Comparison of ENCODE assay signal across 25 cellular contexts in the genomic region with DNA sequence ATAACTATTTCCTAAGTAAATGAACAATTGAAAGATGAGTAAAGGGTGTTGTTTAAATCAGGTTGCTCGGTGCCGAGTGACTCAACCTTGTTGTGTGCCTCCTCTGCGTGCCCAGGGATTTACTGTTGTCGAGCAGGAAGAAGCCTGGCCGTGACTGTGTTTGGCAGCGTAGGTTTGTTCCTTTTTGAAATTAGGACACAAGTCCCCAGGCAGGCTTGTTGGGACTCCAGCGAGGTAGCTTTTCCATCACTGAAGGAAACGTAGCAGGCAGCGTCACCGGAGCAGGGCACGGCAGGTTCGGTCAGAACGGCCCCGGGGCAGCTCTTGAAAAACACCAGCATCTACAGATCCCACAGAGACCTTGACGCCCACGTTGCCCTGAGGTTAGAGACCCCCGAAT. TPM values are rescaled to one million over a fixed set of nuclear protein-coding genes. Genes with fewer than 3 reads are reported as not detected.
DNase-seq lines count a peak whose midpoint lies in the region; ATAC-seq, FAIRE-seq and TF ChIP-seq lines count a peak whose summit lies in the region.
"Had no signal": no experiment of that assay in that cellular context is flagged by ENCODE, and none has a peak within 500 bp of the region (broad histone marks: within the 10 kb centered on the region; RNA-seq: fewer than 3 reads in every experiment).

No MANE protein-coding gene starts in this region.

- no peak for TF ChIP-seq EP300 in A549 (IDR thresholded peaks at IDR 0.05)

- ATAC-seq in A549: peak; percentile 37 to 40; a peak in 1 of 6 replicates
- no peak for ATAC-seq in stimulated activated naive B cell treated with anti-CD40 and anti-IgM and Interleukin-4, amounts not matched to agents 10 μg/mL and 1 μg/mL and 100 μg/mL, for 72 hours (replicated peaks)
- ATAC-seq: left colon had no signal

- H3K27ac ChIP-seq in A549 (no peak overlapping the region), esophagus squamous epithelium (peak overlapping the region; percentile 74 to 87 (median 78))
- H3K27ac ChIP-seq: HL-60, neural progenitor cell, thyroid gland had no signal

- H3K27ac Mint-ChIP-seq in stimulated activated naive B cell treated with anti-CD40 and anti-IgM and Interleukin-4, amounts not matched to agents 10 μg/mL and 1 μg/mL and 100 μg/mL, for 72 hours: no peak overlapping the region
- H3K27ac Mint-ChIP-seq in activated T-helper 1 cell treated with anti-CD3 and anti-CD28 coated beads, Interleukin-12 subunit alpha, Interleukin-12 subunit beta, Interleukin-2, Interleukin-4 antibody, amounts not matched to agents 30 ng/mL and 10 ng/mL and 1 ng/mL, durations not matched to agents 14 hours and 24 hours and 36 hours: no peak overlapping the region
- H3K27ac Mint-ChIP-seq: CD14-positive monocyte, mesothelial cell of epicardium, neural progenitor cell had no signal

- peaks cover 11 to 44% of the 10 kb centered on the region in 2 donors for H3K27me3 Mint-ChIP-seq in stimulated activated naive B cell treated with anti-CD40 and anti-IgM and Interleukin-4, amounts not matched to agents 10 μg/mL and 1 μg/mL and 100 μg/mL, for 72 hours
- no peaks in the 10 kb centered on the region for H3K27me3 Mint-ChIP-seq in activated T-helper 1 cell treated with anti-CD3 and anti-CD28 coated beads, Interleukin-12 subunit alpha, Interleukin-12 subunit beta, Interleukin-2, Interleukin-4 antibody, amounts not matched to agents 30 ng/mL and 10 ng/mL and 1 ng/mL, durations not matched to agents 14 hours and 24 hours and 36 hours (ENCODE audit: insufficient read depth)

- no peak for FAIRE-seq in A549 (lab: Jason Lieb, UNC)
- FAIRE-seq: frontal cortex, GM19239 had no signal

- no peak for TF ChIP-seq CTCF in A549 (IDR thresholded peaks at IDR 0.05)
- no peak for TF ChIP-seq CTCF in esophagus squamous epithelium (IDR thresholded peaks at IDR 0.05)

- H3K36me3 ChIP-seq in esophagus squamous epithelium: no peaks in the 10 kb centered on the region
- H3K36me3 ChIP-seq: HAP-1, thyroid gland had no signal

- no peaks in the 10 kb centered on the region for H3K27me3 ChIP-seq in esophagus squamous epithelium
- H3K27me3 ChIP-seq: neural progenitor cell, thyroid gland had no signal

- no peaks in the 10 kb centered on the region for H3K4me1 Mint-ChIP-seq in stimulated activated naive B cell treated with anti-CD40 and anti-IgM and Interleukin-4, amounts not matched to agents 10 μg/mL and 1 μg/mL and 100 μg/mL, for 72 hours
- H3K4me1 Mint-ChIP-seq in activated T-helper 1 cell treated with anti-CD3 and anti-CD28 coated beads, Interleukin-12 subunit alpha, Interleukin-12 subunit beta, Interleukin-2, Interleukin-4 antibody, amounts not matched to agents 30 ng/mL and 10 ng/mL and 1 ng/mL, durations not matched to agents 14 hours and 24 hours and 36 hours (ENCODE audit: low read depth): no peaks in the 10 kb centered on the region
- H3K4me1 Mint-ChIP-seq: CD14-positive monocyte, mesothelial cell of epicardium had no signal

- intact Hi-C loops in esophagus squamous epithelium (cut with DNase I): no loop called here
- intact Hi-C loops in activated T-helper 1 cell treated with anti-CD3 and anti-CD28 coated beads, Interleukin-12 subunit alpha, Interleukin-12 subunit beta, Interleukin-2, Interleukin-4 antibody, amounts not matched to agents 30 ng/mL and 10 ng/mL and 1 ng/mL, durations not matched to agents 14 hours and 24 hours and 36 hours (cut with micrococcal nuclease): no loop called here

- CTCF ChIA-PET in A549 (lab: Yijun Ruan, JAX): no interaction called here

- no peak overlapping the region for H3K4me3 Mint-ChIP-seq in stimulated activated naive B cell treated with anti-CD40 and anti-IgM and Interleukin-4, amounts not matched to agents 10 μg/mL and 1 μg/mL and 100 μg/mL, for 72 hours
- no peak overlapping the region for H3K4me3 Mint-ChIP-seq in activated T-helper 1 cell treated with anti-CD3 and anti-CD28 coated beads, Interleukin-12 subunit alpha, Interleukin-12 subunit beta, Interleukin-2, Interleukin-4 antibody, amounts not matched to agents 30 ng/mL and 10 ng/mL and 1 ng/mL, durations not matched to agents 14 hours and 24 hours and 36 hours
- H3K4me3 Mint-ChIP-seq: CD14-positive monocyte, mesothelial cell of epicardium, neural progenitor cell had no signal

- H3K36me3 Mint-ChIP-seq in stimulated activated naive B cell treated with anti-CD40 and anti-IgM and Interleukin-4, amounts not matched to agents 10 μg/mL and 1 μg/mL and 100 μg/mL, for 72 hours: no peaks in the 10 kb centered on the region
- no peaks in the 10 kb centered on the region for H3K36me3 Mint-ChIP-seq in activated T-helper 1 cell treated with anti-CD3 and anti-CD28 coated beads, Interleukin-12 subunit alpha, Interleukin-12 subunit beta, Interleukin-2, Interleukin-4 antibody, amounts not matched to agents 30 ng/mL and 10 ng/mL and 1 ng/mL, durations not matched to agents 14 hours and 24 hours and 36 hours (ENCODE audit: low read depth)
- H3K36me3 Mint-ChIP-seq: CD14-positive monocyte, mesothelial cell of epicardium, neural progenitor cell had no signal

- POLR2A ChIA-PET in A549 (lab: Yijun Ruan, JAX): no interaction called here

- no peak for TF ChIP-seq POLR2A in A549 (IDR thresholded peaks at IDR 0.05; ENCODE audit: low read length)
- TF ChIP-seq POLR2A in esophagus squamous epithelium (IDR thresholded peaks at IDR 0.05): no peak

- TF ChIP-seq RAD21 in A549 (conservative IDR thresholded peaks at IDR 0.05 in 1 of 2, IDR thresholded peaks at IDR 0.05 in 1 of 2): no peak

- H3K4me2 ChIP-seq in A549: peak overlapping the region; percentile 26; the same call in 1 of the 3 replicates
- H3K4me2 ChIP-seq: neural progenitor cell had no signal

- H3K4me1 ChIP-seq in A549 (no peaks in the 10 kb centered on the region), esophagus squamous epithelium (peaks cover 0 to 32% (median 0%) of the 10 kb centered on the region in 3 donors)
- H3K4me1 ChIP-seq: HAP-1 had no signal

- DNase-seq in A549 (ENCODE audit: low read depth in 1 of 2, low spot score in 1 of 2) (peak in 1 of 2 experiments; percentile 28), M059J (ENCODE audit: low read depth) (peak; percentile 20), esophagus squamous epithelium (lab: John Stamatoyannopoulos, UW) (no peak), foreskin melanocyte (no peak)
- peak; percentile 17 for DNase-seq in activated CD8-positive, alpha-beta memory T cell treated with anti-CD3 and anti-CD28 coated beads, Interleukin-2, amount 50 U/mL, for 48 hours
- no peak for DNase-seq in stimulated activated CD4-positive, alpha-beta T cell treated with anti-CD3 and anti-CD28 coated beads, Interleukin-12 subunit alpha, Interleukin-12 subunit beta, amount 100 ng/mL, for 4 hours
- no peak for DNase-seq in stimulated activated naive B cell treated with anti-CD40 and anti-IgM and Interleukin-4, amounts not matched to agents 10 μg/mL and 1 μg/mL and 100 μg/mL, for 72 hours
- no peak for DNase-seq in activated T-helper 1 cell treated with anti-CD3 and anti-CD28 coated beads, Interleukin-12 subunit alpha, Interleukin-12 subunit beta, Interleukin-2, Interleukin-4 antibody, amounts not matched to agents 30 ng/mL and 10 ng/mL and 1 ng/mL, durations not matched to agents 14 hours and 24 hours and 36 hours (ENCODE audit: low spot score)
- DNase-seq: activated CD4-positive, CD25-positive, alpha-beta regulatory T cell treated with anti-CD3 and anti-CD28 coated beads, Interleukin-2, amount 50 U/mL, for 72 hours; anterior cingulate cortex; DMS79 treated with DMSO at 0.1 percent for 48 hours; left colon; NCI-H1092; NCI-H2081 treated with DMSO at 0.1 percent for 48 hours; NCI-H510A; SIG-M5; T-helper 2 cell; thyroid gland had no signal

- peaks cover 0 to 3% of the 10 kb centered on the region in 2 donors for H3K9me3 Mint-ChIP-seq in stimulated activated naive B cell treated with anti-CD40 and anti-IgM and Interleukin-4, amounts not matched to agents 10 μg/mL and 1 μg/mL and 100 μg/mL, for 72 hours
- H3K9me3 Mint-ChIP-seq in activated T-helper 1 cell treated with anti-CD3 and anti-CD28 coated beads, Interleukin-12 subunit alpha, Interleukin-12 subunit beta, Interleukin-2, Interleukin-4 antibody, amounts not matched to agents 30 ng/mL and 10 ng/mL and 1 ng/mL, durations not matched to agents 14 hours and 24 hours and 36 hours: no peaks in the 10 kb centered on the region

- 38% methylated on average over 17 of the region's 17 CpGs for WGBS in A549 (ENCODE audit: missing lambda C conversion rate)
- WGBS in esophagus squamous epithelium, 2 donors: 35 to 44% methylated on average over 10 to 12 of the region's 17 CpGs

- H3K9me3 ChIP-seq in A549: no peaks in the 10 kb centered on the region
- H3K9me3 ChIP-seq in esophagus squamous epithelium: no peaks in the 10 kb centered on the region
- H3K9me3 ChIP-seq: HAP-1, thyroid gland had no signal

- H3K4me3 ChIP-seq in A549: no peak overlapping the region
- H3K4me3 ChIP-seq in esophagus squamous epithelium: peak overlapping the region in 3 of 4 donors; percentile 17 to 39 (median 28)
- H3K4me3 ChIP-seq: HAP-1, neural progenitor cell, thyroid gland had no signal

TF ChIP-seq in A549, 52 proteins besides CTCF, POLR2A, EP300 and RAD21 (continues in another document):
- no peak for TF ChIP-seq SREBF2 (IDR thresholded peaks at IDR 0.05)
- TF ChIP-seq HOXB5 (CRISPR knock-in tag; IDR thresholded peaks at IDR 0.05): no peak
- TF ChIP-seq CHD4 (IDR thresholded peaks at IDR 0.05; ENCODE audit: borderline replicate concordance): no peak
- TF ChIP-seq KDM5A (IDR thresholded peaks at IDR 0.05): no peak
- no peak for TF ChIP-seq ZNF302 (CRISPR knock-in tag; IDR thresholded peaks at IDR 0.05)
- no peak for TF ChIP-seq ZSCAN20 (CRISPR knock-in tag; IDR thresholded peaks at IDR 0.05)

RNA-seq across cellular contexts. Expression of a gene that starts 48.6 kb away (rescaled TPM):
- polyA plus RNA-seq in A549 (2011; rRNA removed): 52.0 and 75.0 TPM in 2 replicates
- polyA plus RNA-seq in A549 (2012; cell fraction: cytosol; rRNA removed): 32.7 and 37.8 TPM in 2 replicates
- polyA plus RNA-seq in A549 (2012; cell fraction: nucleus; rRNA removed): 42.0 and 48.2 TPM in 2 replicates
- polyA plus RNA-seq in A549 (2017; fragmentation: RNase III; extraction: RNeasy Plus Mini Kit Qiagen cat#74134 plus additional on column Dnase treatment): 35.6 to 40.5 TPM (median 40.2 TPM) in 3 replicates
- polyA minus RNA-seq in A549 (2011; rRNA and poly(A)+ RNA removed): 17.2 and 18.0 TPM in 2 replicates
- 15.3 and 29.9 TPM in 2 replicates for total RNA-seq in M059J (2014; rRNA removed; shearing (Covaris generic))
- total RNA-seq in esophagus squamous epithelium: 10 to 100 TPM in 3 of 4 donors, 1 to 10 TPM in 1; 7.3 to 23.7 (median 17.8) TPM
- total RNA-seq in activated T-helper 1 cell treated with anti-CD3 and anti-CD28 coated beads, Interleukin-12 subunit alpha, Interleukin-12 subunit beta, Interleukin-2, Interleukin-4 antibody, amounts not matched to agents 30 ng/mL and 10 ng/mL and 1 ng/mL, durations not matched to agents 14 hours and 24 hours and 36 hours: 23.3 and 24.9 TPM in 2 replicates

Comparison
In these comparisons a context has a peak if more than half of its experiments do, and no peak if none do; other contexts are left out.
1. ATAC-seq: peak in A549 (2 of 2); none in stimulated activated naive B cell treated with anti-CD40 and anti-IgM and Interleukin-4, amounts not matched to agents 10 μg/mL and 1 μg/mL and 100 μg/mL, for 72 hours (0 of 2).
2. DNase-seq: peak in M059J (single experiment) and activated CD8-positive, alpha-beta memory T cell treated with anti-CD3 and anti-CD28 coated beads, Interleukin-2, amount 50 U/mL, for 48 hours (single experiment); none in esophagus squamous epithelium (single experiment), stimulated activated CD4-positive, alpha-beta T cell treated with anti-CD3 and anti-CD28 coated beads, Interleukin-12 subunit alpha, Interleukin-12 subunit beta, amount 100 ng/mL, for 4 hours (single experiment), stimulated activated naive B cell treated with anti-CD40 and anti-IgM and Interleukin-4, amounts not matched to agents 10 μg/mL and 1 μg/mL and 100 μg/mL, for 72 hours (single experiment), activated T-helper 1 cell treated with anti-CD3 and anti-CD28 coated beads, Interleukin-12 subunit alpha, Interleukin-12 subunit beta, Interleukin-2, Interleukin-4 antibody, amounts not matched to agents 30 ng/mL and 10 ng/mL and 1 ng/mL, durations not matched to agents 14 hours and 24 hours and 36 hours (single experiment) and foreskin melanocyte (single experiment).
3. H3K27ac ChIP-seq: peak in esophagus squamous epithelium (4 of 4); none in A549 (0 of 2).